21 cellular contexts compared by ENCODE assay signal in genomic region chr1:64484651-64485050, GRCh38. TPM values are rescaled to one million over a fixed set of nuclear protein-coding genes. Genes with fewer than 3 reads are reported as not detected.
A peak's percentile ranks its signal among the peaks of the same experiment; 100 is the strongest.
DNase-seq lines count a peak whose midpoint lies in the region; ATAC-seq, FAIRE-seq and TF ChIP-seq lines count a peak whose summit lies in the region.
"Had no signal": no experiment of that assay in that cellular context is flagged by ENCODE, and none has a peak within 500 bp of the region (broad histone marks: within the 10 kb centered on the region; RNA-seq: fewer than 3 reads in every experiment).

No MANE protein-coding gene starts in this region.

- no peak overlapping the region for H4K91ac ChIP-seq in mesenchymal stem cell (ENCODE audit: low read length)

- WGBS in mesenchymal stem cell = 100% methylated on average over 1 of the region's 3 CpGs
- 80% methylated on average over 3 of the region's 3 CpGs for WGBS in right cardiac atrium

- H3K23ac ChIP-seq in mesenchymal stem cell (ENCODE audit: low read length in 2 of 2) = no peak overlapping the region

- no peak for FAIRE-seq in bronchial epithelial cell (lab: Jason Lieb, UNC)
- FAIRE-seq: D721Med had no signal

- H3K27me3 ChIP-seq in bronchial epithelial cell (ENCODE audit: control insufficient read depth, insufficient read depth, low read length) (no peaks in the 10 kb centered on the region), mesenchymal stem cell (ENCODE audit: control insufficient read depth in 1 of 2, insufficient read depth in 1 of 2, low read length in 2 of 2) (no peaks in the 10 kb centered on the region), right cardiac atrium (ENCODE audit: control insufficient read depth, insufficient read depth) (no peaks in the 10 kb centered on the region)
- H3K27me3 ChIP-seq: ascending aorta, BE2C, transverse colon had no signal

- CTCF ChIA-PET in HEK293 (lab: Yijun Ruan, JAX) = no interaction called here

- DNase-seq in NCI-H2196 treated with DMSO at 0.1 percent for 48 hours (lab: John Stamatoyannopoulos, UW; ENCODE audit: unreplicated experiment) (peak; percentile 26), bronchial epithelial cell (ENCODE audit: low read depth) (peak; percentile 53), mesenchymal stem cell (peak; percentile 22), right cardiac atrium (no peak), mucosa of descending colon (no peak)
- DNase-seq: activated CD4-positive, alpha-beta T cell treated with anti-CD3 and anti-CD28 coated beads, Interleukin-2, amount 50 U/mL, for 1 hour; activated naive CD4-positive, alpha-beta T cell; activated T-cell treated with anti-CD3 and anti-CD28 coated beads for 4 hours; BE2C; KBM-7; NCI-H1417 treated with DMSO at 0.1 percent for 48 hours; NCI-H524 treated with DMSO at 0.1 percent for 48 hours; PC-9; transverse colon had no signal

- intact Hi-C loops in right cardiac atrium (cut with DNase I) (no loop called here), mucosa of descending colon (cut with DNase I, micrococcal nuclease) (no loop called here)

- H3K14ac ChIP-seq in mesenchymal stem cell (ENCODE audit: low read length in 2 of 2) = no peak overlapping the region

- peaks cover 35% of the 10 kb centered on the region for H3K4me1 ChIP-seq in HEK293 (ENCODE audit: control insufficient read depth, insufficient read depth, low read length)
- peaks cover 10% of the 10 kb centered on the region for H3K4me1 ChIP-seq in mesenchymal stem cell (ENCODE audit: control insufficient read depth, insufficient read depth, low read depth, low read length)
- H3K4me1 ChIP-seq in right cardiac atrium (ENCODE audit: control insufficient read depth, insufficient read depth, low read length) = peaks cover 4% of the 10 kb centered on the region
- peaks cover 19% of the 10 kb centered on the region for H3K4me1 ChIP-seq in mucosa of descending colon (ENCODE audit: low read depth)
- H3K4me1 ChIP-seq: BE2C had no signal

- TF ChIP-seq CTCF in HEK293 (tag by site-specific recombination; IDR thresholded peaks at IDR 0.05) (no peak), bronchial epithelial cell (IDR thresholded peaks at IDR 0.05; ENCODE audit: insufficient read depth, low read length, severe bottlenecking) (no peak), mucosa of descending colon (IDR thresholded peaks at IDR 0.05) (no peak)

- H2BK12ac ChIP-seq in mesenchymal stem cell (ENCODE audit: low read length in 2 of 2) = no peak overlapping the region

- no peak overlapping the region for H3K9ac ChIP-seq in mesenchymal stem cell (ENCODE audit: low read length)

- no peaks in the 10 kb centered on the region for H3K36me3 ChIP-seq in HEK293 (ENCODE audit: control insufficient read depth in 2 of 2, insufficient read depth in 1 of 2, low read length in 2 of 2)
- H3K36me3 ChIP-seq in bronchial epithelial cell (ENCODE audit: control insufficient read depth, insufficient read depth, low read length) = no peaks in the 10 kb centered on the region
- H3K36me3 ChIP-seq in mesenchymal stem cell (ENCODE audit: control insufficient read depth in 1 of 2, insufficient read depth in 2 of 2, low read depth in 1 of 2, low read length in 2 of 2) = no peaks in the 10 kb centered on the region
- H3K36me3 ChIP-seq in mucosa of descending colon (ENCODE audit: low read depth) = no peaks in the 10 kb centered on the region
- H3K36me3 ChIP-seq: ascending aorta, BE2C, transverse colon had no signal

- H2AFZ ChIP-seq in mesenchymal stem cell (ENCODE audit: low read depth, low read length) = no peak overlapping the region
- H2AFZ ChIP-seq: PC-9 had no signal

- no peak overlapping the region for H2BK5ac ChIP-seq in mesenchymal stem cell (ENCODE audit: low read depth, low read length, poor library complexity, severe bottlenecking)

- no peak for ATAC-seq in right cardiac atrium
- no peak for ATAC-seq in mucosa of descending colon
- no peak for ATAC-seq in GM18520 (IDR thresholded peaks at IDR 0.05; ENCODE audit: unreplicated experiment)
- ATAC-seq: stimulated activated memory B cell treated with anti-CD40 and anti-IgM and Interleukin-4, amounts not matched to agents 10 μg/mL and 1 μg/mL and 100 μg/mL, for 72 hours had no signal

- no peak overlapping the region for H3K4me3 ChIP-seq in HEK293 (ENCODE audit: low read depth, low read length)
- H3K4me3 ChIP-seq in bronchial epithelial cell (ENCODE audit: low read depth, low read length) = no peak overlapping the region
- no peak overlapping the region for H3K4me3 ChIP-seq in mesenchymal stem cell (ENCODE audit: insufficient read depth in 1 of 2, low read depth in 1 of 2, low read length in 2 of 2)
- no peak overlapping the region for H3K4me3 ChIP-seq in right cardiac atrium (ENCODE audit: low read length)
- no peak overlapping the region for H3K4me3 ChIP-seq in mucosa of descending colon
- H3K4me3 ChIP-seq: ascending aorta, coronary artery, PC-9, transverse colon had no signal

- POLR2A ChIA-PET in HEK293 (lab: Yijun Ruan, JAX) = no interaction called here

- H3K9me3 ChIP-seq in HEK293 (ENCODE audit: control insufficient read depth, insufficient read depth, low read depth, low read length) = no peaks in the 10 kb centered on the region
- H3K9me3 ChIP-seq in mesenchymal stem cell (ENCODE audit: control insufficient read depth, low read length) = no peaks in the 10 kb centered on the region
- H3K9me3 ChIP-seq in right cardiac atrium (ENCODE audit: control insufficient read depth, low read length) = no peaks in the 10 kb centered on the region
- no peaks in the 10 kb centered on the region for H3K9me3 ChIP-seq in mucosa of descending colon
- H3K9me3 ChIP-seq: ascending aorta, BE2C, transverse colon had no signal

- peaks cover 10% of the 10 kb centered on the region for H3K79me1 ChIP-seq in mesenchymal stem cell (replicated peaks; ENCODE audit: low read length, poor library complexity, severe bottlenecking)

- H2BK120ac ChIP-seq in mesenchymal stem cell (ENCODE audit: low read depth, low read length) = no peak overlapping the region

- H3K4me2 ChIP-seq in mesenchymal stem cell (ENCODE audit: low read length, poor library complexity, severe bottlenecking) = no peak overlapping the region
- H3K4me2 ChIP-seq: PC-9 had no signal

- no peak overlapping the region for H3K18ac ChIP-seq in mesenchymal stem cell (ENCODE audit: low read depth in 1 of 2, low read length in 2 of 2)

- no peak overlapping the region for H2BK15ac ChIP-seq in mesenchymal stem cell (ENCODE audit: low read depth, poor library complexity, severe bottlenecking)

- no peak overlapping the region for H2AK5ac ChIP-seq in mesenchymal stem cell (ENCODE audit: low read length, severe bottlenecking)

- no peak overlapping the region for H3K27ac ChIP-seq in HEK293 (ENCODE audit: extremely low read depth, low read depth, low read length)
- H3K27ac ChIP-seq in mesenchymal stem cell (ENCODE audit: low read length, poor library complexity, severe bottlenecking) = no peak overlapping the region
- no peak overlapping the region for H3K27ac ChIP-seq in right cardiac atrium (ENCODE audit: low read length)
- H3K27ac ChIP-seq: ascending aorta, coronary artery, epithelial cell of prostate, PC-9, transverse colon had no signal

- no peak overlapping the region for H4K8ac ChIP-seq in mesenchymal stem cell (ENCODE audit: low read length)

- no peak overlapping the region for H3K4ac ChIP-seq in mesenchymal stem cell (ENCODE audit: low read depth in 1 of 2, low read length in 2 of 2)

TF ChIP-seq in HEK293, 187 proteins besides CTCF, POLR2A, EP300 and RAD21 (continues in another document):
- TF ChIP-seq, protein P1, sequence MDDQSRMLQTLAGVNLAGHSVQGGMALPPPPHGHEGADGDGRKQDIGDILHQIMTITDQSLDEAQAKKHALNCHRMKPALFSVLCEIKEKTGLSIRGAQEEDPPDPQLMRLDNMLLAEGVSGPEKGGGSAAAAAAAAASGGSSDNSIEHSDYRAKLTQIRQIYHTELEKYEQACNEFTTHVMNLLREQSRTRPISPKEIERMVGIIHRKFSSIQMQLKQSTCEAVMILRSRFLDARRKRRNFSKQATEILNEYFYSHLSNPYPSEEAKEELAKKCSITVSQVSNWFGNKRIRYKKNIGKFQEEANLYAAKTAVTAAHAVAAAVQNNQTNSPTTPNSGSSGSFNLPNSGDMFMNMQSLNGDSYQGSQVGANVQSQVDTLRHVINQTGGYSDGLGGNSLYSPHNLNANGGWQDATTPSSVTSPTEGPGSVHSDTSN (CRISPR knock-in tag; IDR thresholded peaks at IDR 0.05) = no peak
- TF ChIP-seq ZBTB17 (tag by site-specific recombination; IDR thresholded peaks at IDR 0.05) = 0 out of 2 replicates have a peak, but pooled peaks have one; percentile 18
- TF ChIP-seq, protein P2, sequence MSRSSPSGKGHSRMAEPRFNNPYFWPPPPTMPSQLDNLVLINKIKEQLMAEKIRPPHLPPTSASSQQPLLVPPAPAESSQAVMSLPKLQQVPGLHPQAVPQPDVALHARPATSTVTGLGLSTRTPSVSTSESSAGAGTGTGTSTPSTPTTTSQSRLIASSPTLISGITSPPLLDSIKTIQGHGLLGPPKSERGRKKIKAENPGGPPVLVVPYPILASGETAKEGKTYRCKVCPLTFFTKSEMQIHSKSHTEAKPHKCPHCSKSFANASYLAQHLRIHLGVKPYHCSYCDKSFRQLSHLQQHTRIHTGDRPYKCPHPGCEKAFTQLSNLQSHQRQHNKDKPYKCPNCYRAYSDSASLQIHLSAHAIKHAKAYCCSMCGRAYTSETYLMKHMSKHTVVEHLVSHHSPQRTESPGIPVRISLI (tag by site-specific recombination; IDR thresholded peaks at IDR 0.05) = 0 out of 2 replicates have a peak, but pooled peaks have one; percentile 20
- no peak for TF ChIP-seq ZNF223 (tag by site-specific recombination; IDR thresholded peaks at IDR 0.05)
- peak; percentile 72 for TF ChIP-seq OSR2 (tag by site-specific recombination; IDR thresholded peaks at IDR 0.05)
- peak; percentile 66 for TF ChIP-seq PRDM6 (tag by site-specific recombination; IDR thresholded peaks at IDR 0.05)

RNA-seq across cellular contexts. Expression of gene CACHD1, which starts 14.7 kb away (rescaled TPM):
- total RNA-seq in bronchial epithelial cell = 0.77 and 1.8 TPM in 2 replicates
- polyA plus RNA-seq in mesenchymal stem cell (2013, experiment 1 of 2) = 2.3 TPM
- polyA plus RNA-seq in mesenchymal stem cell (2013, experiment 2 of 2) = 2.3 TPM
- total RNA-seq in right cardiac atrium = 1 to 10 TPM; 2.5 to 6.4 (median 3.7) TPM
- polyA plus RNA-seq in right cardiac atrium = 1.6 TPM
- total RNA-seq in mucosa of descending colon = 1 to 10 TPM; 1.3 to 3.7 (median 2.7) TPM

Comparison
In these comparisons a context has a peak if more than half of its experiments do, and no peak if none do; other contexts are left out.
1. DNase-seq: peak in NCI-H2196 treated with DMSO at 0.1 percent for 48 hours (single experiment), bronchial epithelial cell (single experiment) and mesenchymal stem cell (single experiment); none in right cardiac atrium (0 of 3) and mucosa of descending colon (0 of 3).